Comparison of ENCODE assay signal across 19 cellular contexts in genomic region chr20:32598606-32599005, GRCh38.
"Had no signal": no experiment of that assay in that cellular context is flagged by ENCODE, and none has a peak within 500 bp of the region (broad histone marks: within the 10 kb centered on the region; RNA-seq: fewer than 3 reads in every experiment).

No MANE protein-coding gene starts in this region.

- FAIRE-seq: colon, urothelium cell line had no signal

- H3K4me1 Mint-ChIP-seq: nephron had no signal

- H3K4me3 ChIP-seq: heart left ventricle, right atrium auricular region, smooth muscle cell, suprapubic skin, thyroid gland had no signal

- H3K27ac ChIP-seq: heart left ventricle, neutrophil, right atrium auricular region, suprapubic skin, thyroid gland had no signal

- H3K9me3 ChIP-seq: heart left ventricle, neutrophil, right atrium auricular region, suprapubic skin, thyroid gland had no signal

- H3K4me3 Mint-ChIP-seq: naive B cell, nephron, type B pancreatic cell had no signal

- H3K4me1 ChIP-seq: right atrium auricular region, suprapubic skin, thyroid gland had no signal

- H3K4me2 ChIP-seq: smooth muscle cell had no signal

- ATAC-seq: heart left ventricle; left colon; stimulated activated naive CD8-positive, alpha-beta T cell treated with anti-CD3 and anti-CD28 coated beads, Interleukin-15, Interleukin-2, amounts not matched to agents 100 U/mL and 50 U/mL, for 24 hours had no signal

- DNase-seq: dermis blood vessel endothelial cell; erythroblast; foreskin melanocyte; heart left ventricle; hippocampal formation; left colon; mesendoderm; naive B cell; stimulated activated CD4-positive, alpha-beta T cell treated with anti-CD3 and anti-CD28 coated beads, Interleukin-2, amount 100 ng/mL, for 48 hours; stimulated activated naive CD8-positive, alpha-beta T cell treated with anti-CD3 and anti-CD28 coated beads, Interleukin-15, Interleukin-2, amounts not matched to agents 100 U/mL and 50 U/mL, for 24 hours; thyroid gland had no signal

- H3K9me3 Mint-ChIP-seq: naive B cell, nephron, type B pancreatic cell had no signal

- H3K36me3 ChIP-seq: heart left ventricle, neutrophil, right atrium auricular region, suprapubic skin, thyroid gland had no signal

- H3K27ac Mint-ChIP-seq: nephron, type B pancreatic cell had no signal

- H3K36me3 Mint-ChIP-seq: naive B cell, type B pancreatic cell had no signal

- H3K27me3 ChIP-seq: heart left ventricle, neutrophil, right atrium auricular region, thyroid gland had no signal
